ENCODE assay signal across 22 cellular contexts in the genomic region with DNA sequence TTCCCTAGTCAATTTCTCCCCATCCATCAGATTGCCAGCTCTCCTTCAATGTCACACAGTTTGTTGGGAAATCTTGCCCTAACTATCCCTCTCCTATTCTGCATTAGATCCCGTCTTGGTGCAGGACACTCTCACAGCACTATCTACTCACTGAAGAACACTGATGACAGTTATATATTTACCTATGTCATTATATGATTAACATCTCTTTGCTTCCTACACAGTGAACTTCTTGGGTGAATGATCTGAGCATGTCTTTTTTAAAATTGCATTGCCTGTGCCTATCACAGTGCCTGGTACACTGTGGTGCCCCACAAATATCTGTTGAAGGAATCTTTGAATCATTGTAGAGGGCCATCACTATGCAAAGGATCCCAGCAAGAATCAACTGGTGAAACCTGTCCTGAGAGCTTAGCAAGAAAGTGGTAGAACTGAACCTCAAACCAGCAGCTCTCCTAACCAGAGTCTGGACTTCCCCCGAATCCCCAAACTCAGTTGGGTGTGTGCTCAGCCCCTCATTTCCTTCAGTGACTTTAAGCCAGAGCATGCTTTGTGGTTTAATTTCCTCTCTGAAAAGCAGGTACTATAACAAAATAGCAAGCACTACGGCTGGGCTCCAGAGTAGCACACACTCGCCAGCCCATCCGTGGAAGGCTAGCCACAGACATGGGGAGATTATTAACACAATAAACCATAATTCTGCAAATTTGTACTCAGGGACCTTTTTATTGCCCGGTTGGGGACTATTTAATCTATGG.
DNase-seq lines count a peak whose midpoint lies in the region; ATAC-seq and FAIRE-seq lines count a peak whose summit lies in the region.
"Had no signal": no experiment of that assay in that cellular context is flagged by ENCODE, and none has a peak within 500 bp of the region (broad histone marks: within the 10 kb centered on the region; RNA-seq: fewer than 3 reads in every experiment).

No MANE protein-coding gene starts in this region.

- H3K4me1 ChIP-seq in effector memory CD4-positive, alpha-beta T cell (ENCODE audit: control insufficient read depth, insufficient read depth, low read length, poor library complexity, severe bottlenecking): no peaks in the 10 kb centered on the region
- H3K4me1 ChIP-seq: BLaER1 treated with 17β-estradiol and CSF1 and Interleukin-3, amounts not matched to agents 10 nM and 100 nM had no signal

- DNase-seq in GM18507 (ENCODE audit: extremely low spot score, insufficient read length, low read depth) (peak; percentile 1), kidney tubule cell (ENCODE audit: low spot score) (peak; percentile 74), NK-92 (lab: John Stamatoyannopoulos, UW; ENCODE audit: unreplicated experiment) (no peak)
- no peak for DNase-seq in effector memory CD4-positive, alpha-beta T cell
- DNase-seq: CD8-positive, alpha-beta memory T cell; DND-41; NCI-H1105; NCI-H1694; NCI-H510A treated with DMSO at 0.1 percent for 48 hours; NCI-H82; Right ventricle myocardium superior; T-cell had no signal

- ATAC-seq in GM19467 (IDR thresholded peaks at IDR 0.05; ENCODE audit: unreplicated experiment) (peak; percentile 78), HG03457 (IDR thresholded peaks at IDR 0.05; ENCODE audit: unreplicated experiment) (peak; percentile 72), GM21619 (IDR thresholded peaks at IDR 0.05; ENCODE audit: unreplicated experiment) (no peak), HG02623 (IDR thresholded peaks at IDR 0.05; ENCODE audit: unreplicated experiment) (no peak)
- ATAC-seq: GM12878, Panc1, T-cell had no signal

- no peak overlapping the region for H3K27ac ChIP-seq in effector memory CD4-positive, alpha-beta T cell (ENCODE audit: insufficient read depth, low read length, poor library complexity, severe bottlenecking)
- H3K27ac ChIP-seq: BLaER1 treated with 17β-estradiol and CSF1 and Interleukin-3, amounts not matched to agents 10 nM and 100 nM; SK-N-MC had no signal

- H3K4me3 ChIP-seq in effector memory CD4-positive, alpha-beta T cell (ENCODE audit: insufficient read depth, low read depth, low read length, poor library complexity, severe bottlenecking): no peak overlapping the region
- H3K4me3 ChIP-seq: BLaER1 treated with 17β-estradiol and CSF1 and Interleukin-3, amounts not matched to agents 10 nM and 100 nM; GM12878; SK-N-MC had no signal

- no peaks in the 10 kb centered on the region for H3K27me3 ChIP-seq in effector memory CD4-positive, alpha-beta T cell (replicated peaks; ENCODE audit: control insufficient read depth, insufficient read depth, low read length, poor library complexity, severe bottlenecking)
- H3K27me3 ChIP-seq: BLaER1 treated with 17β-estradiol and CSF1 and Interleukin-3, amounts not matched to agents 10 nM and 100 nM had no signal

- H3K9me3 ChIP-seq in effector memory CD4-positive, alpha-beta T cell (ENCODE audit: control insufficient read depth, low read length): no peaks in the 10 kb centered on the region
- H3K9me3 ChIP-seq: BLaER1 treated with 17β-estradiol and CSF1 and Interleukin-3, amounts not matched to agents 10 nM and 100 nM had no signal

- peak; percentile 35 for FAIRE-seq in GM18507 (lab: Jason Lieb, UNC)
- FAIRE-seq: G401.6, GM12878, H54 had no signal

- H3K36me3 ChIP-seq in effector memory CD4-positive, alpha-beta T cell (ENCODE audit: control insufficient read depth, insufficient read depth, low read length): no peaks in the 10 kb centered on the region
- H3K36me3 ChIP-seq: BLaER1 treated with 17β-estradiol and CSF1 and Interleukin-3, amounts not matched to agents 10 nM and 100 nM had no signal

Comparison
In these comparisons a context has a peak if more than half of its experiments do, and no peak if none do; other contexts are left out.
1. DNase-seq: peak in GM18507 (single experiment) and kidney tubule cell (single experiment); none in effector memory CD4-positive, alpha-beta T cell (0 of 3) and NK-92 (single experiment).
2. ATAC-seq: peak in GM19467 (single experiment) and HG03457 (single experiment); none in GM21619 (single experiment) and HG02623 (single experiment).